ENCODE assay signal across 13 cellular contexts in genomic region chr21:29125199-29125598, GRCh38. TPM values are rescaled to one million over a fixed set of nuclear protein-coding genes. Genes with fewer than 3 reads are reported as not detected.
DNase-seq lines count a peak whose midpoint lies in the region; ATAC-seq and TF ChIP-seq lines count a peak whose summit lies in the region.
"Had no signal": no experiment of that assay in that cellular context is flagged by ENCODE, and none has a peak within 500 bp of the region (broad histone marks: within the 10 kb centered on the region; RNA-seq: fewer than 3 reads in every experiment).

No MANE protein-coding gene starts in this region.

- no peak for TF ChIP-seq CTCF in ascending aorta (IDR thresholded peaks at IDR 0.05)

- peaks cover 0 to 13% of the 10 kb centered on the region in 2 donors for H3K9me3 ChIP-seq in ascending aorta
- H3K9me3 ChIP-seq: Caco-2 had no signal

- DNase-seq in OCI-M1 (lab: John Stamatoyannopoulos, UW) = peak; percentile 23
- DNase-seq in hippocampal formation (lab: John Stamatoyannopoulos, UW) = no peak
- no peak for DNase-seq in ascending aorta (ENCODE audit: low spot score in 2 of 2)
- no peak for DNase-seq in NCI-H1105 treated with DMSO at 0.1 percent for 48 hours (lab: John Stamatoyannopoulos, UW)
- no peak for DNase-seq in cerebellar nuclear complex (lab: John Stamatoyannopoulos, UW)
- DNase-seq: Caco-2; H7; NCI-H1417; SIG-M5; stimulated activated naive CD4-positive, alpha-beta T cell had no signal

- no peak overlapping the region for H3K4me3 ChIP-seq in ascending aorta

- ATAC-seq in GM18508 (IDR thresholded peaks at IDR 0.05; ENCODE audit: insufficient read depth, unreplicated experiment) (peak; percentile 89), GM21367 (IDR thresholded peaks at IDR 0.05; ENCODE audit: unreplicated experiment) (peak; percentile 85), HG03064 (IDR thresholded peaks at IDR 0.05; ENCODE audit: low read depth, unreplicated experiment) (peak; percentile 76)

- H3K36me3 ChIP-seq in ascending aorta = no peaks in the 10 kb centered on the region

- no peaks in the 10 kb centered on the region for H3K27me3 ChIP-seq in ascending aorta

- peaks cover 0 to 3% of the 10 kb centered on the region in 2 donors for H3K4me1 ChIP-seq in ascending aorta
- H3K4me1 ChIP-seq: Caco-2 had no signal

- H3K27ac ChIP-seq in ascending aorta = no peak overlapping the region

- intact Hi-C loops in ascending aorta (cut with DNase I) = no loop called here

RNA-seq across cellular contexts. Expression of gene MAP3K7CL, which starts 5.2 kb away (rescaled TPM):
- total RNA-seq in ascending aorta = 6.9 TPM
- total RNA-seq: H7 had no signal

RNA-seq across cellular contexts. Expression of gene CCT8, which starts 51.8 kb away (rescaled TPM):
- total RNA-seq in ascending aorta = 36.7 TPM
